Comparison of ENCODE assay signal across 12 cellular contexts in genomic region chr7:40008218-40008815, GRCh38. TPM values are rescaled to one million over a fixed set of nuclear protein-coding genes. Genes with fewer than 3 reads are reported as not detected.
DNase-seq lines count a peak whose midpoint lies in the region; ATAC-seq and TF ChIP-seq lines count a peak whose summit lies in the region.
"Had no signal": no experiment of that assay in that cellular context is flagged by ENCODE, and none has a peak within 500 bp of the region (broad histone marks: within the 10 kb centered on the region; RNA-seq: fewer than 3 reads in every experiment).

No MANE protein-coding gene starts in this region.

- no peak for TF ChIP-seq EP300 in tibial nerve (IDR thresholded peaks at IDR 0.05)

- no peak overlapping the region for H2AFZ ChIP-seq in H9 (ENCODE audit: low read length)

- no peaks in the 10 kb centered on the region for H3K79me2 ChIP-seq in H9 (ENCODE audit: insufficient read depth, low read length)

- TF ChIP-seq CTCF in MCF 10A (IDR thresholded peaks at IDR 0.05; ENCODE audit: unreplicated experiment): no peak
- TF ChIP-seq CTCF in breast epithelium (IDR thresholded peaks at IDR 0.05): no peak
- TF ChIP-seq CTCF in tibial nerve (IDR thresholded peaks at IDR 0.05): no peak
- no peak for TF ChIP-seq CTCF in H9 (conservative IDR thresholded peaks at IDR 0.05)

- BruUV-seq in MCF 10A (replicated peaks; lab: Mats Ljungman, UMichigan): TSS peak; percentile 62

- TF ChIP-seq POLR2A in breast epithelium (IDR thresholded peaks at IDR 0.05) (no peak), tibial nerve (IDR thresholded peaks at IDR 0.05) (no peak)

- no peaks in the 10 kb centered on the region for H3K79me1 ChIP-seq in H9 (ENCODE audit: insufficient read depth, low read depth, low read length, poor library complexity, severe bottlenecking)

- H3K56ac ChIP-seq in H9 (ENCODE audit: insufficient read length, low read depth, low read length): no peak overlapping the region

- H3K27ac ChIP-seq in breast epithelium (no peak overlapping the region), tibial nerve (no peak overlapping the region), H9 (ENCODE audit: insufficient read length, low read depth, low read length) (no peak overlapping the region)
- H3K27ac ChIP-seq: KMS-11, prostate gland had no signal

- H3K18ac ChIP-seq in H9 (ENCODE audit: insufficient read length, low read depth, low read length): no peak overlapping the region

- H3K27me3 ChIP-seq in breast epithelium (no peaks in the 10 kb centered on the region), tibial nerve (no peaks in the 10 kb centered on the region), H9 (ENCODE audit: insufficient read depth, low read length) (no peaks in the 10 kb centered on the region)

- H3K36me3 Mint-ChIP-seq in MCF 10A (ENCODE audit: insufficient read depth, unreplicated experiment) (peaks cover 42% of the 10 kb centered on the region), H9 (ENCODE audit: insufficient read depth in 1 of 3, low read depth in 3 of 3) (peaks cover 7 to 35% (median 21%) of the 10 kb centered on the region in 3 experiments; a peak in 6 of 7 replicates)

- H3K4me1 Mint-ChIP-seq in MCF 10A (ENCODE audit: insufficient read depth, unreplicated experiment): peaks cover 20% of the 10 kb centered on the region
- H3K4me1 Mint-ChIP-seq in H9: peaks cover 14 to 21% of the 10 kb centered on the region in 2 experiments

- no peaks in the 10 kb centered on the region for H3K9me3 Mint-ChIP-seq in MCF 10A (ENCODE audit: unreplicated experiment)
- H3K9me3 Mint-ChIP-seq in H9: no peaks in the 10 kb centered on the region

- no peaks in the 10 kb centered on the region for H3K36me3 ChIP-seq in breast epithelium
- peaks cover 0 to 23% (median 0%) of the 10 kb centered on the region in 3 donors for H3K36me3 ChIP-seq in tibial nerve
- H3K36me3 ChIP-seq: prostate gland had no signal

- no peak overlapping the region for H2BK5ac ChIP-seq in H9 (ENCODE audit: insufficient read length, low read length)

- DNase-seq in MCF 10A (ENCODE audit: unreplicated experiment) (peak; percentile 53), breast epithelium (ENCODE audit: low spot score in 2 of 2) (no peak), amniotic stem cell (lab: John Stamatoyannopoulos, UW) (peak; percentile 15), fibroblast of the conjunctiva (ENCODE audit: low read depth) (peak; percentile 91), GM19238 (ENCODE audit: insufficient read length, low spot score) (no peak), tibial nerve (ENCODE audit: low spot score in 2 of 2) (no peak), H9 (no peak)
- DNase-seq: amygdala, GDM1 had no signal

- no peak overlapping the region for H4K5ac ChIP-seq in H9 (ENCODE audit: insufficient read length, low read depth, low read length)

- H3K23ac ChIP-seq in H9 (ENCODE audit: insufficient read length, low read depth, low read length): no peak overlapping the region

- intact Hi-C loops in MCF 10A (cut with micrococcal nuclease) (loop anchor here (5.0 kb wide), 1 partner anchor 56 kb away; the partner anchor contains the start of gene CDK13), breast epithelium (cut with DNase I; ENCODE audit: low total_unique reads) (no loop called here)

- no peak overlapping the region for H2BK120ac ChIP-seq in H9 (ENCODE audit: low read depth, low read length, poor library complexity, severe bottlenecking)

- H3K4me1 ChIP-seq in breast epithelium (no peaks in the 10 kb centered on the region), tibial nerve (peaks cover 0 to 12% (median 0%) of the 10 kb centered on the region in 4 donors), H9 (ENCODE audit: insufficient read depth, low read length) (peaks cover 2% of the 10 kb centered on the region; the same call in 1 of the 2 replicates)
- H3K4me1 ChIP-seq: prostate gland had no signal

- no peaks in the 10 kb centered on the region for H3K23me2 ChIP-seq in H9 (ENCODE audit: insufficient read length, low read depth, low read length, poor library complexity, severe bottlenecking)

- H3K9ac ChIP-seq in H9 (ENCODE audit: extremely low read depth, insufficient read length, low read length): no peak overlapping the region
- H3K9ac ChIP-seq: KMS-11 had no signal

- H2BK20ac ChIP-seq in H9 (ENCODE audit: low read depth, low read length, poor library complexity, severe bottlenecking): no peak overlapping the region

- no peak overlapping the region for H2BK15ac ChIP-seq in H9 (ENCODE audit: low read depth, low read length)

- no peak overlapping the region for H4K91ac ChIP-seq in H9 (ENCODE audit: insufficient read length, low read depth, low read length)

- no peak overlapping the region for H2BK12ac ChIP-seq in H9 (ENCODE audit: insufficient read length, low read depth, low read length)

- H3K27me3 Mint-ChIP-seq in MCF 10A (ENCODE audit: insufficient read depth, unreplicated experiment) (no peaks in the 10 kb centered on the region), H9 (ENCODE audit: low read depth) (no peaks in the 10 kb centered on the region)

- H3K4me2 ChIP-seq in H9 (ENCODE audit: insufficient read depth, insufficient read length, low read length): no peak overlapping the region
- H3K4me2 ChIP-seq: KMS-11 had no signal

- POLR2A ChIA-PET in MCF 10A (lab: Yijun Ruan, JAX): interaction anchor here (0.7 to 1.2 kb wide), 2 partner anchors 12 to 144 kb away, joined by 3 to 4 read pairs; no protein-coding TSS in a partner anchor

- WGBS in tibial nerve, 2 donors: 56 to 62% methylated on average over 2 of the region's 2 CpGs
- no CpG with 5 or more reads among the region's 2 CpGs for WGBS in H9 (ENCODE audit: extremely low coverage, insufficient read length, low lambda C conversion rate)

- H3T11ph ChIP-seq in H9 (ENCODE audit: low read length): no peak overlapping the region

- peak overlapping the region; percentile 78 for H3K27ac Mint-ChIP-seq in MCF 10A (ENCODE audit: low read depth, unreplicated experiment)
- peak overlapping the region in 1 of 3 experiments; percentile 84; a peak in 2 of 7 replicates for H3K27ac Mint-ChIP-seq in H9

- H3K4ac ChIP-seq in H9 (ENCODE audit: low read depth, low read length): no peak overlapping the region

- no peak overlapping the region for H4K8ac ChIP-seq in H9 (replicated peaks; ENCODE audit: insufficient read length, low read depth, low read length)

- no peak overlapping the region for H3K14ac ChIP-seq in H9 (ENCODE audit: insufficient read depth, low read length)

- no peak for ATAC-seq in GM19023 (IDR thresholded peaks at IDR 0.05; ENCODE audit: unreplicated experiment)

- no peaks in the 10 kb centered on the region for H3K9me3 ChIP-seq in breast epithelium
- H3K9me3 ChIP-seq in tibial nerve: no peaks in the 10 kb centered on the region
- H3K9me3 ChIP-seq in H9 (ENCODE audit: control insufficient read depth, low read depth, low read length): no peaks in the 10 kb centered on the region
- H3K9me3 ChIP-seq: prostate gland had no signal

- H2AK5ac ChIP-seq in H9 (ENCODE audit: insufficient read length, low read length): no peak overlapping the region

- CTCF ChIA-PET in MCF 10A (lab: Yijun Ruan, JAX): no interaction called here

- H4K20me1 ChIP-seq in H9 (ENCODE audit: control insufficient read depth, insufficient read depth, insufficient read length): no peaks in the 10 kb centered on the region

- H3K4me3 Mint-ChIP-seq in MCF 10A (ENCODE audit: unreplicated experiment) (no peak overlapping the region), H9 (no peak overlapping the region)

- H3K4me3 ChIP-seq in breast epithelium (no peak overlapping the region), tibial nerve (no peak overlapping the region)
- H3K4me3 ChIP-seq: prostate gland had no signal

RNA-seq across cellular contexts. Expression of gene CDK13, which starts 58.3 kb away (rescaled TPM):
- total RNA-seq in MCF 10A (2022) (50.2 and 54.8 TPM in 2 replicates), breast epithelium (100 to 1,000 TPM in 1 of 3 donors, 10 to 100 TPM in 2; 70.9 to 128 (median 95.4) TPM), tibial nerve (100 to 1,000 TPM in 3 of 4 donors, 10 to 100 TPM in 1; 87.8 to 128 (median 114) TPM), H9 (2021) (50.2 and 52.2 TPM in 2 replicates)

Comparison
In these comparisons a context has a peak if more than half of its experiments do, and no peak if none do; other contexts are left out.
1. DNase-seq: peak in MCF 10A (single experiment), amniotic stem cell (single experiment) and fibroblast of the conjunctiva (single experiment); none in breast epithelium (0 of 2), GM19238 (single experiment), tibial nerve (0 of 2) and H9 (single experiment).